ENCODE assay signal across 2 cellular contexts in the genomic region with DNA sequence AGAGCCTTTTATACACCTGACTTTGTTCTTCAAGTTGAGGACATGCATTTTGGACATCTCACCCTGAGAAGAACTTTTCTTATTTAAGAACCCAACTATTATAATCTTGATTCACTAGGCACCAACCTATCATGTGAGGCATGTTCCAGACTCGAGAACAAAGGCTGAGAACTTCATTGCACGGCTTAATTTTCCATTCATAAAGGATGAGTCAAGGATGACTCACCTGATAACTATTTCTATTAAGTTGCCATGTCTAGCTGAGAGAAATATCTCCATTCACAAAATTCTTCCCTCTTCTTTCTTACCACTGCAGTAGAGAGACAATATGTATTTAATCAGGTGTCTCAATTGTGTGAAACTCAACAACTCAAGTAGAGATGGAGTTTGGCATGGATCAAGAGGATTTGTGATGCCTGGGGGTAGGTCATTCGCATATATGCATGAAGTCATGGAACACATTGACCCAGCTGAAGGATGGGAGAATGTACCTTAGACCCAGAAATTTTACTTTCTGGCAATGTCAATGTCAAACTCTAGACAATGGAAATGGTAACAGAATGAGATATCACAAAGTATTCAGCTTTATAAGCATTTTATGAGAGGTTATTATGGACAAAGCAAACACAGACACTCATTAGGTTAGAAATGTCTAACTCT.
TF ChIP-seq lines count a peak whose summit lies in the region.

No MANE protein-coding gene starts in this region.

TF ChIP-seq in IMR-90, 13 proteins besides CTCF, POLR2A, EP300 and RAD21:
- peak; percentile 95 for TF ChIP-seq FOS (IDR thresholded peaks at IDR 0.05; ENCODE audit: low read depth, low read length)
- TF ChIP-seq, protein P1, sequence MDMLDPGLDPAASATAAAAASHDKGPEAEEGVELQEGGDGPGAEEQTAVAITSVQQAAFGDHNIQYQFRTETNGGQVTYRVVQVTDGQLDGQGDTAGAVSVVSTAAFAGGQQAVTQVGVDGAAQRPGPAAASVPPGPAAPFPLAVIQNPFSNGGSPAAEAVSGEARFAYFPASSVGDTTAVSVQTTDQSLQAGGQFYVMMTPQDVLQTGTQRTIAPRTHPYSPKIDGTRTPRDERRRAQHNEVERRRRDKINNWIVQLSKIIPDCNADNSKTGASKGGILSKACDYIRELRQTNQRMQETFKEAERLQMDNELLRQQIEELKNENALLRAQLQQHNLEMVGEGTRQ (IDR thresholded peaks at IDR 0.05; ENCODE audit: low read depth, low read length): no peak; the same call in 1 of the 2 replicates
- no peak for TF ChIP-seq RFX5 (IDR thresholded peaks at IDR 0.05; ENCODE audit: low read depth, low read length)
- TF ChIP-seq RCOR1 (IDR thresholded peaks at IDR 0.05; ENCODE audit: insufficient replicate concordance, low read length): no peak
- peak; percentile 61 for TF ChIP-seq BHLHE40 (IDR thresholded peaks at IDR 0.05; ENCODE audit: low read depth, low read length)
- no peak for TF ChIP-seq MAZ (IDR thresholded peaks at IDR 0.05; ENCODE audit: borderline replicate concordance, low read depth, low read length)
- no peak for TF ChIP-seq NFE2L2 (IDR thresholded peaks at IDR 0.05; ENCODE audit: low read depth, low read length)
TF ChIP-seq in IMR-90: peak in this region for 2.

TF ChIP-seq in K562, 482 proteins besides CTCF, POLR2A, EP300 and RAD21:
- TF ChIP-seq ZNF57 (CRISPR knock-in tag; IDR thresholded peaks at IDR 0.05): no peak
- TF ChIP-seq, protein P2, sequence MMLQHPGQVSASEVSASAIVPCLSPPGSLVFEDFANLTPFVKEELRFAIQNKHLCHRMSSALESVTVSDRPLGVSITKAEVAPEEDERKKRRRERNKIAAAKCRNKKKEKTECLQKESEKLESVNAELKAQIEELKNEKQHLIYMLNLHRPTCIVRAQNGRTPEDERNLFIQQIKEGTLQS (IDR thresholded peaks at IDR 0.05): 0 out of 2 replicates have a peak, but pooled peaks have one; percentile 22
- TF ChIP-seq, protein P2 (CRISPR knock-in tag; conservative IDR thresholded peaks at IDR 0.05): no peak
- peak; percentile 43; the same call in 1 of the 2 replicates for TF ChIP-seq FOSL1 (tag; conservative IDR thresholded peaks at IDR 0.05)
TF ChIP-seq in K562: peak in this region for 2.
